ENCODE assay signal across 22 cellular contexts in the genomic region with DNA sequence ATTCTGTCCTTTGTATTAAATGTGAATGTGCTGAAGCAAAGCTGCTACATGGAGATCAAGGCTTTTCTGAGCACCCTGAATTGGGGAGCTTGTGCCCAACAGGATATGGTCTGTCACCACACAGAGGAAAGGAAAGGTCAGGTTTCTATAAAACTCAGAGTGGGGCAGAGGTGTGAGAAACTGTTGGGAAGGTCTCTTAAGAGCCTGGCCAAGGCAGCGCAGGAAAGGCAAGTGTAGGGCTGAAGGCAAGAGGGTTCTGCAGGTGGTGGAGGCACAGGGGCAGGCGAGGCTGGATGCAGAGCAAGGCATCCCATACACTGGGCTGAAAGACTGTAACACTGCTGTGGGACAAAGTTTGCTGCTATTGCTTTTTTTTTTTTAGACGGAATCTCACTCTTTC. TPM values are rescaled to one million over a fixed set of nuclear protein-coding genes. Genes with fewer than 3 reads are reported as not detected.
DNase-seq lines count a peak whose midpoint lies in the region; ATAC-seq, FAIRE-seq and TF ChIP-seq lines count a peak whose summit lies in the region.
"Had no signal": no experiment of that assay in that cellular context is flagged by ENCODE, and none has a peak within 500 bp of the region (broad histone marks: within the 10 kb centered on the region; RNA-seq: fewer than 3 reads in every experiment).

No MANE protein-coding gene starts in this region.

- H3K9me3 ChIP-seq in GM12878 (replicated peaks; ENCODE audit: control insufficient read depth, insufficient read depth, low read length), result peaks cover 4% of the 10 kb centered on the region; the same call in 2 of the 3 replicates
- H3K9me3 ChIP-seq: BE2C had no signal

- ATAC-seq in GM12878, result peak; percentile 40
- no peak for ATAC-seq in stimulated activated naive B cell treated with anti-CD40 and anti-IgM and Interleukin-4, amounts not matched to agents 10 μg/mL and 1 μg/mL and 100 μg/mL, for 72 hours (replicated peaks)
- ATAC-seq: GM23338, HCT116 had no signal

- no peaks in the 10 kb centered on the region for H3K79me2 ChIP-seq in GM12878 (ENCODE audit: control insufficient read depth, insufficient read depth, low read length)

- peaks cover 4% of the 10 kb centered on the region for H3K36me3 Mint-ChIP-seq in activated CD4-positive, alpha-beta T cell treated with anti-CD3 and anti-CD28 coated beads, Interleukin-2, amount 10 ng/mL, durations not matched to agents 24 days and 14 days (ENCODE audit: low read depth)
- H3K36me3 Mint-ChIP-seq in activated CD4-positive, alpha-beta memory T cell treated with anti-CD3 and anti-CD28 coated beads, Interleukin-2, amount 10 ng/mL, durations not matched to agents 7 days and 5 days (ENCODE audit: low read depth), result peaks cover 10% of the 10 kb centered on the region
- no peaks in the 10 kb centered on the region for H3K36me3 Mint-ChIP-seq in stimulated activated naive B cell treated with anti-CD40 and anti-IgM and Interleukin-4, amounts not matched to agents 10 μg/mL and 1 μg/mL and 100 μg/mL, for 72 hours
- H3K36me3 Mint-ChIP-seq: IgD-negative memory B cell had no signal

- H2AFZ ChIP-seq in GM12878 (ENCODE audit: control insufficient read depth, low read depth, low read length), result no peak overlapping the region
- H2AFZ ChIP-seq: GM23338 had no signal

- WGBS in GM12878 (ENCODE audit: insufficient coverage, insufficient replicate concordance, low lambda C conversion rate, missing lambda C conversion rate), result 42% methylated on average over 3 of the region's 3 CpGs

- no TSS peak for BruUV-seq in GM12878 (replicated peaks; lab: Mats Ljungman, UMichigan)

- CTCF ChIA-PET in activated CD4-positive, alpha-beta memory T cell treated with anti-CD3 and anti-CD28 coated beads, Interleukin-2, amount 10 ng/mL, durations not matched to agents 7 days and 5 days (lab: Charles Lee), result interaction anchor here (1.0 to 1.6 kb wide), 3 partner anchors 37 to 41 kb away, joined by 3 to 6 read pairs (median 4); no protein-coding TSS in a partner anchor
- CTCF ChIA-PET in GM12878 (lab: Yijun Ruan, JAX), result interaction anchor here (0.7 to 3.8 kb wide), 6 partner anchors 10 to 156 kb away, joined by 3 to 20 read pairs (median 5); a partner anchor contains a TSS

- TF ChIP-seq POLR2A in GM12878 (IDR thresholded peaks at IDR 0.05; ENCODE audit: low read depth, low read length), result no peak

- intact Hi-C loops in activated CD4-positive, alpha-beta T cell treated with anti-CD3 and anti-CD28 coated beads, Interleukin-2, amount 10 ng/mL, durations not matched to agents 24 days and 14 days (cut with micrococcal nuclease), result loop anchor here (1.0 to 10.0 kb wide), 3 partner anchors 65 to 241 kb away; a partner anchor contains a TSS
- intact Hi-C loops in GM12878 (cut with micrococcal nuclease; ENCODE audit: unreplicated experiment), result no loop called here

- no peak for FAIRE-seq in GM12878 (lab: Jason Lieb, UNC)
- FAIRE-seq: GM18507, HTR-8/SVneo had no signal

- H3K4me2 ChIP-seq in GM12878 (ENCODE audit: control insufficient read depth, insufficient read depth), result peak overlapping the region; percentile 25; the same call in 1 of the 2 replicates
- H3K4me2 ChIP-seq: GM23338 had no signal

- no peaks in the 10 kb centered on the region for H3K36me3 ChIP-seq in GM12878 (ENCODE audit: control insufficient read depth in 2 of 2, insufficient read depth in 2 of 2, low read length in 1 of 2)
- H3K36me3 ChIP-seq: BE2C had no signal

- TF ChIP-seq RAD21 in GM12878 (IDR thresholded peaks at IDR 0.05; ENCODE audit: insufficient read depth, low read depth, low read length), result no peak

- SMC1A ChIA-PET in GM12878 (lab: Charles Lee; ENCODE audit: uncharacterized antibody, unreplicated experiment), result interaction anchor here (0.6 to 2.4 kb wide), 8 partner anchors 10 to 155 kb away, joined by 3 to 10 read pairs (median 5); a partner anchor contains a TSS

- peaks cover 20% of the 10 kb centered on the region for H3K4me1 ChIP-seq in GM12878 (ENCODE audit: control insufficient read depth, insufficient read depth, low read length)
- H3K4me1 ChIP-seq: BE2C had no signal

- H3K4me3 ChIP-seq in GM12878, result no peak overlapping the region
- H3K4me3 ChIP-seq: GM23338 had no signal

- H3K4me3 Mint-ChIP-seq in activated CD4-positive, alpha-beta T cell treated with anti-CD3 and anti-CD28 coated beads, Interleukin-2, amount 10 ng/mL, durations not matched to agents 24 days and 14 days, result peak overlapping the region; percentile 42
- H3K4me3 Mint-ChIP-seq in activated CD4-positive, alpha-beta memory T cell treated with anti-CD3 and anti-CD28 coated beads, Interleukin-2, amount 10 ng/mL, durations not matched to agents 7 days and 5 days, result no peak overlapping the region
- no peak overlapping the region for H3K4me3 Mint-ChIP-seq in stimulated activated naive B cell treated with anti-CD40 and anti-IgM and Interleukin-4, amounts not matched to agents 10 μg/mL and 1 μg/mL and 100 μg/mL, for 72 hours
- H3K4me3 Mint-ChIP-seq: CD4-positive, alpha-beta T cell; GM23338 had no signal

- no peak for TF ChIP-seq EP300 in GM12878 (IDR thresholded peaks at IDR 0.05; ENCODE audit: borderline replicate concordance in 1 of 2, control insufficient read depth in 1 of 2, low read depth in 2 of 2, low read length in 2 of 2)

- H3K27me3 Mint-ChIP-seq in activated CD4-positive, alpha-beta T cell treated with anti-CD3 and anti-CD28 coated beads, Interleukin-2, amount 10 ng/mL, durations not matched to agents 24 days and 14 days, result no peaks in the 10 kb centered on the region
- H3K27me3 Mint-ChIP-seq in activated CD4-positive, alpha-beta memory T cell treated with anti-CD3 and anti-CD28 coated beads, Interleukin-2, amount 10 ng/mL, durations not matched to agents 7 days and 5 days, result peaks cover 14% of the 10 kb centered on the region
- H3K27me3 Mint-ChIP-seq in stimulated activated naive B cell treated with anti-CD40 and anti-IgM and Interleukin-4, amounts not matched to agents 10 μg/mL and 1 μg/mL and 100 μg/mL, for 72 hours, result peaks cover 36 to 57% of the 10 kb centered on the region in 2 donors

- peaks cover 43% of the 10 kb centered on the region for H3K4me1 Mint-ChIP-seq in activated CD4-positive, alpha-beta T cell treated with anti-CD3 and anti-CD28 coated beads, Interleukin-2, amount 10 ng/mL, durations not matched to agents 24 days and 14 days
- H3K4me1 Mint-ChIP-seq in activated CD4-positive, alpha-beta memory T cell treated with anti-CD3 and anti-CD28 coated beads, Interleukin-2, amount 10 ng/mL, durations not matched to agents 7 days and 5 days, result peaks cover 69% of the 10 kb centered on the region
- H3K4me1 Mint-ChIP-seq in stimulated activated naive B cell treated with anti-CD40 and anti-IgM and Interleukin-4, amounts not matched to agents 10 μg/mL and 1 μg/mL and 100 μg/mL, for 72 hours, result peaks cover 0 to 6% of the 10 kb centered on the region in 2 donors
- H3K4me1 Mint-ChIP-seq: GM23338 had no signal

- no peaks in the 10 kb centered on the region for H3K27me3 ChIP-seq in GM12878 (replicated peaks in 1 of 2; ENCODE audit: control insufficient read depth in 2 of 2, insufficient read depth in 2 of 2, low read length in 1 of 2)
- H3K27me3 ChIP-seq: BE2C had no signal

- H3K27ac Mint-ChIP-seq in activated CD4-positive, alpha-beta T cell treated with anti-CD3 and anti-CD28 coated beads, Interleukin-2, amount 10 ng/mL, durations not matched to agents 24 days and 14 days, result peak overlapping the region; percentile 84
- H3K27ac Mint-ChIP-seq in activated CD4-positive, alpha-beta memory T cell treated with anti-CD3 and anti-CD28 coated beads, Interleukin-2, amount 10 ng/mL, durations not matched to agents 7 days and 5 days, result peak overlapping the region; percentile 55
- peak overlapping the region; percentile 16 for H3K27ac Mint-ChIP-seq in stimulated activated naive B cell treated with anti-CD40 and anti-IgM and Interleukin-4, amounts not matched to agents 10 μg/mL and 1 μg/mL and 100 μg/mL, for 72 hours
- H3K27ac Mint-ChIP-seq: CD4-positive, alpha-beta T cell; GM23338; IgD-negative memory B cell had no signal

- POLR2A ChIA-PET in activated CD4-positive, alpha-beta memory T cell treated with anti-CD3 and anti-CD28 coated beads, Interleukin-2, amount 10 ng/mL, durations not matched to agents 7 days and 5 days (lab: Charles Lee), result interaction anchor here (0.8 to 1.6 kb wide), 4 partner anchors 11 to 242 kb away, joined by 3 to 4 read pairs (median 4); no protein-coding TSS in a partner anchor
- POLR2A ChIA-PET in GM12878 (lab: Charles Lee), result interaction anchor here (0.7 to 1.4 kb wide), 4 partner anchors 10 to 437 kb away, joined by 3 to 4 read pairs (median 3); no protein-coding TSS in a partner anchor

- H3K27ac ChIP-seq in GM12878 (ENCODE audit: control insufficient read depth, insufficient read depth), result no peak overlapping the region

- RAD21 ChIA-PET in GM12878 (lab: Charles Lee; ENCODE audit: unreplicated experiment), result interaction anchor here (0.7 to 1.2 kb wide), 4 partner anchors 11 to 458 kb away, joined by 3 to 5 read pairs (median 4); no protein-coding TSS in a partner anchor

- peak; percentile 69 for DNase-seq in activated CD4-positive, alpha-beta T cell treated with anti-CD3 and anti-CD28 coated beads, Interleukin-2, amount 10 ng/mL, durations not matched to agents 24 days and 14 days
- DNase-seq in activated CD4-positive, alpha-beta T cell treated with anti-CD3 and anti-CD28 coated beads, Interleukin-2, amount 50 U/mL, for 4 hours, result no peak
- peak; percentile 38 for DNase-seq in activated CD4-positive, alpha-beta memory T cell treated with anti-CD3 and anti-CD28 coated beads, Interleukin-2, amount 10 ng/mL, durations not matched to agents 7 days and 5 days
- DNase-seq in GM12878 (ENCODE audit: low read depth, low spot score), result no peak
- DNase-seq in stimulated activated naive B cell treated with anti-CD40 and anti-IgM and Interleukin-4, amounts not matched to agents 10 μg/mL and 1 μg/mL and 100 μg/mL, for 72 hours, result no peak
- no peak for DNase-seq in NCI-H526 treated with DMSO at 0.1 percent for 48 hours (lab: John Stamatoyannopoulos, UW)
- no peak for DNase-seq in globus pallidus (ENCODE audit: low spot score)
- DNase-seq in NCI-H345 treated with DMSO at 0.1 percent for 48 hours (lab: John Stamatoyannopoulos, UW; ENCODE audit: unreplicated experiment), result no peak
- DNase-seq: 8988T; BE2C; Calu3; CD4-positive, alpha-beta T cell; DMS79; Kasumi-1; NCI-H1105; NCI-H1694 treated with DMSO at 0.1 percent for 48 hours; NCI-H446 had no signal

- H4K20me1 ChIP-seq in GM12878 (ENCODE audit: control insufficient read depth, insufficient read depth), result no peaks in the 10 kb centered on the region

- H3K9ac ChIP-seq in GM12878 (ENCODE audit: control insufficient read depth, insufficient read depth, low read length), result no peak overlapping the region

- in situ Hi-C loops in GM12878 (cut with MboI), result no loop called here

- H3K9me3 Mint-ChIP-seq in activated CD4-positive, alpha-beta T cell treated with anti-CD3 and anti-CD28 coated beads, Interleukin-2, amount 10 ng/mL, durations not matched to agents 24 days and 14 days, result no peaks in the 10 kb centered on the region
- peaks cover 6% of the 10 kb centered on the region for H3K9me3 Mint-ChIP-seq in activated CD4-positive, alpha-beta memory T cell treated with anti-CD3 and anti-CD28 coated beads, Interleukin-2, amount 10 ng/mL, durations not matched to agents 7 days and 5 days
- no peaks in the 10 kb centered on the region for H3K9me3 Mint-ChIP-seq in stimulated activated naive B cell treated with anti-CD40 and anti-IgM and Interleukin-4, amounts not matched to agents 10 μg/mL and 1 μg/mL and 100 μg/mL, for 72 hours
- H3K9me3 Mint-ChIP-seq: CD4-positive, alpha-beta T cell had no signal

- no peak for TF ChIP-seq CTCF in GM12878 (IDR thresholded peaks at IDR 0.05 in 2 of 3, conservative IDR thresholded peaks at IDR 0.05 in 1 of 3; ENCODE audit: control insufficient read depth in 2 of 3, extremely low read depth in 1 of 3, insufficient read depth in 1 of 3, low read depth in 3 of 3, low read length in 3 of 3)

RNA-seq across cellular contexts. Expression of a gene that starts 8.1 kb away (rescaled TPM):
- total RNA-seq in activated CD4-positive, alpha-beta T cell treated with anti-CD3 and anti-CD28 coated beads, Interleukin-2, amount 10 ng/mL, durations not matched to agents 24 days and 14 days, result not detected in 2 replicates
- not detected for total RNA-seq in activated CD4-positive, alpha-beta memory T cell treated with anti-CD3 and anti-CD28 coated beads, Interleukin-2, amount 10 ng/mL, durations not matched to agents 7 days and 5 days
- not detected in 2 replicates for total RNA-seq in GM12878 (2013; cell fraction: nucleolus; rRNA removed)
- total RNA-seq in GM12878 (2014; rRNA removed), result not detected in 2 replicates
- not detected in 2 replicates for total RNA-seq in GM12878 (2014; rRNA removed; fragmentation: Illumina TruSeq; extraction: Trizol)
- total RNA-seq in GM12878 (2021), result not detected in 2 replicates
- not detected for polyA plus RNA-seq in GM12878 (2011; ENCODE audit: low read depth)
- not detected in 2 replicates for polyA plus RNA-seq in GM12878 (2011; rRNA removed)
- polyA plus RNA-seq in GM12878 (2011; cell fraction: cytosol; rRNA removed), result not detected in 2 replicates
- not detected in 2 replicates for polyA plus RNA-seq in GM12878 (2011; cell fraction: nucleus; rRNA removed)
- polyA plus RNA-seq in GM12878 (2012), result not detected in 2 replicates
- polyA plus RNA-seq in GM12878 (2014; fragmentation: Illumina TruSeq; extraction: Trizol), result not detected in 2 replicates
- polyA plus RNA-seq in GM12878 (2014; fragmentation: Nextera tagmentation; extraction: Ambion mirVana), result not detected
- not detected in 2 replicates for polyA plus RNA-seq in GM12878 (2014; rRNA removed)
- not detected for polyA plus RNA-seq in GM12878 (2016; fragmentation: Nextera tagmentation; extraction: Ambion mirVana)
- polyA minus RNA-seq in GM12878 (2011; rRNA and poly(A)+ RNA removed), result not detected in 2 replicates
- not detected in 2 replicates for polyA minus RNA-seq in GM12878 (2011; cell fraction: cytosol; rRNA and poly(A)+ RNA removed)
- polyA minus RNA-seq in GM12878 (2011; cell fraction: nucleus; rRNA and poly(A)+ RNA removed), result not detected in 2 replicates
- total RNA-seq: Calu3; CD4-positive, alpha-beta T cell; GM23338 had no signal
- polyA plus RNA-seq: IgD-negative memory B cell had no signal

RNA-seq across cellular contexts. Expression of a gene that starts 22.6 kb away (rescaled TPM):
- total RNA-seq in activated CD4-positive, alpha-beta T cell treated with anti-CD3 and anti-CD28 coated beads, Interleukin-2, amount 10 ng/mL, durations not matched to agents 24 days and 14 days, result 0.09 and 0.16 TPM in 2 replicates
- total RNA-seq in activated CD4-positive, alpha-beta memory T cell treated with anti-CD3 and anti-CD28 coated beads, Interleukin-2, amount 10 ng/mL, durations not matched to agents 7 days and 5 days, result under 1 TPM in 1 of 2 experiments, not detected in 1; 0.13 TPM
- not detected in 2 replicates for total RNA-seq in GM12878 (2013; cell fraction: nucleolus; rRNA removed)
- total RNA-seq in GM12878 (2014; rRNA removed), result 0.05 and 0.06 TPM in 2 replicates
- 0.09 TPM in 1 of 2 replicates, not detected in the other for total RNA-seq in GM12878 (2014; rRNA removed; fragmentation: Illumina TruSeq; extraction: Trizol)
- 0.16 and 0.26 TPM in 2 replicates for total RNA-seq in GM12878 (2021)
- not detected for polyA plus RNA-seq in GM12878 (2011; ENCODE audit: low read depth)
- polyA plus RNA-seq in GM12878 (2011; rRNA removed), result 0.06 and 0.07 TPM in 2 replicates
- 0.10 and 0.15 TPM in 2 replicates for polyA plus RNA-seq in GM12878 (2011; cell fraction: cytosol; rRNA removed)
- 0.06 TPM in 1 of 2 replicates, not detected in the other for polyA plus RNA-seq in GM12878 (2011; cell fraction: nucleus; rRNA removed)
- polyA plus RNA-seq in GM12878 (2012), result 0.07 and 0.09 TPM in 2 replicates
- polyA plus RNA-seq in GM12878 (2014; fragmentation: Illumina TruSeq; extraction: Trizol), result 0.03 TPM in 1 of 2 replicates, not detected in the other
- polyA plus RNA-seq in GM12878 (2014; fragmentation: Nextera tagmentation; extraction: Ambion mirVana), result under 1 TPM in 1 of 2 experiments, not detected in 1; 0.04 TPM
- 0.08 and 0.20 TPM in 2 replicates for polyA plus RNA-seq in GM12878 (2014; rRNA removed)
- under 1 TPM; 0.09 to 0.25 TPM for polyA plus RNA-seq in GM12878 (2016; fragmentation: Nextera tagmentation; extraction: Ambion mirVana)
- polyA minus RNA-seq in GM12878 (2011; rRNA and poly(A)+ RNA removed), result 0.10 and 0.15 TPM in 2 replicates
- polyA minus RNA-seq in GM12878 (2011; cell fraction: cytosol; rRNA and poly(A)+ RNA removed), result not detected in 2 replicates
- polyA minus RNA-seq in GM12878 (2011; cell fraction: nucleus; rRNA and poly(A)+ RNA removed), result 0.12 TPM in 1 of 2 replicates, not detected in the other
- total RNA-seq: Calu3, GM23338 had no signal
- polyA plus RNA-seq: GM23338, IgD-negative memory B cell had no signal

RNA-seq across cellular contexts. Expression of a gene that starts 26.9 kb away (rescaled TPM):
- not detected in 2 replicates for total RNA-seq in activated CD4-positive, alpha-beta T cell treated with anti-CD3 and anti-CD28 coated beads, Interleukin-2, amount 10 ng/mL, durations not matched to agents 24 days and 14 days
- not detected for total RNA-seq in activated CD4-positive, alpha-beta memory T cell treated with anti-CD3 and anti-CD28 coated beads, Interleukin-2, amount 10 ng/mL, durations not matched to agents 7 days and 5 days
- total RNA-seq in GM12878 (2013; cell fraction: nucleolus; rRNA removed), result 2.4 and 2.7 TPM in 2 replicates
- 2.4 and 2.7 TPM in 2 replicates for total RNA-seq in GM12878 (2014; rRNA removed)
- 1.5 TPM in 2 replicates for total RNA-seq in GM12878 (2014; rRNA removed; fragmentation: Illumina TruSeq; extraction: Trizol)
- 4.0 and 4.8 TPM in 2 replicates for total RNA-seq in GM12878 (2021)
- not detected for polyA plus RNA-seq in GM12878 (2011; ENCODE audit: low read depth)
- 2.1 and 3.6 TPM in 2 replicates for polyA plus RNA-seq in GM12878 (2011; rRNA removed)
- polyA plus RNA-seq in GM12878 (2011; cell fraction: cytosol; rRNA removed), result 2.5 and 2.7 TPM in 2 replicates
- polyA plus RNA-seq in GM12878 (2011; cell fraction: nucleus; rRNA removed), result 12.8 and 18.9 TPM in 2 replicates
- 0.05 and 0.10 TPM in 2 replicates for polyA plus RNA-seq in GM12878 (2012)
- 0.96 and 1.3 TPM in 2 replicates for polyA plus RNA-seq in GM12878 (2014; fragmentation: Illumina TruSeq; extraction: Trizol)
- polyA plus RNA-seq in GM12878 (2014; fragmentation: Nextera tagmentation; extraction: Ambion mirVana), result under 1 TPM; 0.29 to 0.31 TPM
- 3.1 and 3.3 TPM in 2 replicates for polyA plus RNA-seq in GM12878 (2014; rRNA removed)
- under 1 TPM; 0.81 to 0.92 TPM for polyA plus RNA-seq in GM12878 (2016; fragmentation: Nextera tagmentation; extraction: Ambion mirVana)
- polyA minus RNA-seq in GM12878 (2011; rRNA and poly(A)+ RNA removed), result 3.4 and 5.2 TPM in 2 replicates
- 0.80 and 1.0 TPM in 2 replicates for polyA minus RNA-seq in GM12878 (2011; cell fraction: cytosol; rRNA and poly(A)+ RNA removed)
- polyA minus RNA-seq in GM12878 (2011; cell fraction: nucleus; rRNA and poly(A)+ RNA removed), result 6.0 and 6.7 TPM in 2 replicates
- total RNA-seq: Calu3; CD4-positive, alpha-beta T cell; GM23338 had no signal
- polyA plus RNA-seq: GM23338, IgD-negative memory B cell had no signal

RNA-seq across cellular contexts. Expression of a gene that starts 39.3 kb away (rescaled TPM):
- total RNA-seq in activated CD4-positive, alpha-beta T cell treated with anti-CD3 and anti-CD28 coated beads, Interleukin-2, amount 10 ng/mL, durations not matched to agents 24 days and 14 days, result 9.9 and 10.5 TPM in 2 replicates
- 10 to 100 TPM; 10.1 to 12.0 TPM for total RNA-seq in activated CD4-positive, alpha-beta memory T cell treated with anti-CD3 and anti-CD28 coated beads, Interleukin-2, amount 10 ng/mL, durations not matched to agents 7 days and 5 days
- total RNA-seq in GM12878 (2013; cell fraction: nucleolus; rRNA removed), result 13.7 and 13.8 TPM in 2 replicates
- 6.6 and 7.6 TPM in 2 replicates for total RNA-seq in GM12878 (2014; rRNA removed)
- 2.3 and 2.8 TPM in 2 replicates for total RNA-seq in GM12878 (2014; rRNA removed; fragmentation: Illumina TruSeq; extraction: Trizol)
- total RNA-seq in GM12878 (2021), result 11.5 and 13.2 TPM in 2 replicates
- 2.3 TPM for polyA plus RNA-seq in GM12878 (2011; ENCODE audit: low read depth)
- 3.2 and 3.6 TPM in 2 replicates for polyA plus RNA-seq in GM12878 (2011; rRNA removed)
- polyA plus RNA-seq in GM12878 (2011; cell fraction: cytosol; rRNA removed), result 7.3 and 10.6 TPM in 2 replicates
- 54.0 and 79.7 TPM in 2 replicates for polyA plus RNA-seq in GM12878 (2011; cell fraction: nucleus; rRNA removed)
- polyA plus RNA-seq in GM12878 (2012), result 6.7 and 11.5 TPM in 2 replicates
- polyA plus RNA-seq in GM12878 (2014; fragmentation: Illumina TruSeq; extraction: Trizol), result 0.89 and 1.5 TPM in 2 replicates
- polyA plus RNA-seq in GM12878 (2014; fragmentation: Nextera tagmentation; extraction: Ambion mirVana), result under 1 TPM; 0.06 to 0.51 TPM
- polyA plus RNA-seq in GM12878 (2014; rRNA removed), result 7.7 and 9.3 TPM in 2 replicates
- 10 to 100 TPM in 1 of 2 experiments, 1 to 10 TPM in 1; 9.8 to 12.0 TPM for polyA plus RNA-seq in GM12878 (2016; fragmentation: Nextera tagmentation; extraction: Ambion mirVana)
- polyA minus RNA-seq in GM12878 (2011; rRNA and poly(A)+ RNA removed), result 4.7 and 8.0 TPM in 2 replicates
- polyA minus RNA-seq in GM12878 (2011; cell fraction: cytosol; rRNA and poly(A)+ RNA removed), result 6.7 and 8.6 TPM in 2 replicates
- polyA minus RNA-seq in GM12878 (2011; cell fraction: nucleus; rRNA and poly(A)+ RNA removed), result 9.9 and 16.3 TPM in 2 replicates

RNA-seq across cellular contexts. Expression of a gene that starts 51.9 kb away (rescaled TPM):
- total RNA-seq in activated CD4-positive, alpha-beta T cell treated with anti-CD3 and anti-CD28 coated beads, Interleukin-2, amount 10 ng/mL, durations not matched to agents 24 days and 14 days, result 0.49 and 1.5 TPM in 2 replicates
- under 1 TPM; 0.25 to 0.38 TPM for total RNA-seq in activated CD4-positive, alpha-beta memory T cell treated with anti-CD3 and anti-CD28 coated beads, Interleukin-2, amount 10 ng/mL, durations not matched to agents 7 days and 5 days
- 0.23 TPM in 1 of 2 replicates, not detected in the other for total RNA-seq in GM12878 (2013; cell fraction: nucleolus; rRNA removed)
- total RNA-seq in GM12878 (2014; rRNA removed), result 0.05 and 0.45 TPM in 2 replicates
- 0.05 and 0.13 TPM in 2 replicates for total RNA-seq in GM12878 (2014; rRNA removed; fragmentation: Illumina TruSeq; extraction: Trizol)
- 0.24 and 0.49 TPM in 2 replicates for total RNA-seq in GM12878 (2021)
- 0.41 TPM for polyA plus RNA-seq in GM12878 (2011; ENCODE audit: low read depth)
- polyA plus RNA-seq in GM12878 (2011; rRNA removed), result 0.19 and 0.41 TPM in 2 replicates
- 0.12 and 0.31 TPM in 2 replicates for polyA plus RNA-seq in GM12878 (2011; cell fraction: cytosol; rRNA removed)
- 0.50 and 0.81 TPM in 2 replicates for polyA plus RNA-seq in GM12878 (2011; cell fraction: nucleus; rRNA removed)
- polyA plus RNA-seq in GM12878 (2012), result 1.4 and 1.8 TPM in 2 replicates
- polyA plus RNA-seq in GM12878 (2014; fragmentation: Illumina TruSeq; extraction: Trizol), result 0.06 and 0.26 TPM in 2 replicates
- not detected for polyA plus RNA-seq in GM12878 (2014; fragmentation: Nextera tagmentation; extraction: Ambion mirVana)
- 0.06 and 2.3 TPM in 2 replicates for polyA plus RNA-seq in GM12878 (2014; rRNA removed)
- polyA plus RNA-seq in GM12878 (2016; fragmentation: Nextera tagmentation; extraction: Ambion mirVana), result under 1 TPM; 0.38 to 0.42 TPM
- 0.51 and 1.1 TPM in 2 replicates for polyA minus RNA-seq in GM12878 (2011; rRNA and poly(A)+ RNA removed)
- 0.80 TPM in 1 of 2 replicates, not detected in the other for polyA minus RNA-seq in GM12878 (2011; cell fraction: cytosol; rRNA and poly(A)+ RNA removed)
- polyA minus RNA-seq in GM12878 (2011; cell fraction: nucleus; rRNA and poly(A)+ RNA removed), result 0.73 and 0.96 TPM in 2 replicates

Comparison
In these comparisons a context has a peak if more than half of its experiments do, and no peak if none do; other contexts are left out.
1. DNase-seq: peak in activated CD4-positive, alpha-beta T cell treated with anti-CD3 and anti-CD28 coated beads, Interleukin-2, amount 10 ng/mL, durations not matched to agents 24 days and 14 days (single experiment) and activated CD4-positive, alpha-beta memory T cell treated with anti-CD3 and anti-CD28 coated beads, Interleukin-2, amount 10 ng/mL, durations not matched to agents 7 days and 5 days (single experiment); none in activated CD4-positive, alpha-beta T cell treated with anti-CD3 and anti-CD28 coated beads, Interleukin-2, amount 50 U/mL, for 4 hours (0 of 2), GM12878 (single experiment), stimulated activated naive B cell treated with anti-CD40 and anti-IgM and Interleukin-4, amounts not matched to agents 10 μg/mL and 1 μg/mL and 100 μg/mL, for 72 hours (single experiment), NCI-H526 treated with DMSO at 0.1 percent for 48 hours (single experiment), globus pallidus (single experiment) and NCI-H345 treated with DMSO at 0.1 percent for 48 hours (single experiment).
2. H3K27ac Mint-ChIP-seq: peak in every context shown above with its lines; median percentile 84 in activated CD4-positive, alpha-beta T cell treated with anti-CD3 and anti-CD28 coated beads, Interleukin-2, amount 10 ng/mL, durations not matched to agents 24 days and 14 days; 55 in activated CD4-positive, alpha-beta memory T cell treated with anti-CD3 and anti-CD28 coated beads, Interleukin-2, amount 10 ng/mL, durations not matched to agents 7 days and 5 days; 16 in stimulated activated naive B cell treated with anti-CD40 and anti-IgM and Interleukin-4, amounts not matched to agents 10 μg/mL and 1 μg/mL and 100 μg/mL, for 72 hours.